In the genomic region with DNA sequence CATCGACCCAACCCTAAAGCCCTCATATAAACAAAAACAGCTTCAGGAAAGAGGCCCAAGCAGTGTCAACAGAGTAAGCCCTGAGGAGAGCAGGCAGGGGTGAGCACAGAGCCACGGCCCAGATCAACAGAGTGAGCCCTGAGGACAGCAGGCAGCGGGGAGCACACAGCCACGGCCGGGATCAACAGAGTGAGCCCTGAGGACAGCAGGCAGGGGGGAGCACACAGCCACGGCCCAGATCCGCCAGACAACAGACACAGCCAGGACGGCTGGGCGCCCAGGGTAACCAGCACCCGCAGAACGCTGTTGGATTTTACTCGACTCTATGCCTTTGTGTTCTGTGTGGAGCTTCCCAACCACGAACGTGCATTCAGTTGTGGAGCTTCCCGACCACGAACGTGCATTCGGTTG, we compare ENCODE assay signal across 17 cellular contexts. TPM values are rescaled to one million over a fixed set of nuclear protein-coding genes. Genes with fewer than 3 reads are reported as not detected.
DNase-seq lines count a peak whose midpoint lies in the region; ATAC-seq, FAIRE-seq and TF ChIP-seq lines count a peak whose summit lies in the region.
"Had no signal": no experiment of that assay in that cellular context is flagged by ENCODE, and none has a peak within 500 bp of the region (broad histone marks: within the 10 kb centered on the region; RNA-seq: fewer than 3 reads in every experiment).

No MANE protein-coding gene starts in this region.

- no peaks in the 10 kb centered on the region for H3K9me3 ChIP-seq in breast epithelium
- H3K9me3 ChIP-seq in mammary epithelial cell (replicated peaks; ENCODE audit: insufficient read depth, low read length): no peaks in the 10 kb centered on the region
- H3K9me3 ChIP-seq: tibial artery had no signal

- peak; percentile 52 for FAIRE-seq in bronchial epithelial cell (lab: Jason Lieb, UNC)
- FAIRE-seq: frontal cortex, GM12878 had no signal

- H3K27me3 ChIP-seq in breast epithelium (no peaks in the 10 kb centered on the region), mammary epithelial cell (ENCODE audit: insufficient read depth, low read length) (no peaks in the 10 kb centered on the region), bronchial epithelial cell (ENCODE audit: control insufficient read depth, insufficient read depth, low read length) (no peaks in the 10 kb centered on the region)
- H3K27me3 ChIP-seq: tibial artery had no signal

- no peak overlapping the region for H3K9ac ChIP-seq in mammary epithelial cell (ENCODE audit: insufficient read depth, low read length)

- TF ChIP-seq CTCF in breast epithelium (IDR thresholded peaks at IDR 0.05): no peak
- TF ChIP-seq CTCF in mammary epithelial cell (conservative IDR thresholded peaks at IDR 0.05 in 1 of 2, IDR thresholded peaks at IDR 0.05 in 1 of 2; ENCODE audit: extremely low read depth in 1 of 2, insufficient read depth in 1 of 2, low read depth in 1 of 2, low read length in 2 of 2): no peak
- no peak for TF ChIP-seq CTCF in bronchial epithelial cell (IDR thresholded peaks at IDR 0.05; ENCODE audit: insufficient read depth, low read length, severe bottlenecking)
- no peak for TF ChIP-seq CTCF in mesothelial cell of epicardium (IDR thresholded peaks at IDR 0.05; ENCODE audit: unreplicated experiment)
- no peak for TF ChIP-seq CTCF in GM10248 (IDR thresholded peaks at IDR 0.05; ENCODE audit: control extremely low read depth, extremely low read depth, low read depth, missing control alignments)

- H3K27ac Mint-ChIP-seq in mesothelial cell of epicardium: peak overlapping the region; percentile 45
- H3K27ac Mint-ChIP-seq: activated naive CD8-positive, alpha-beta T cell treated with anti-CD3 and anti-CD28 coated beads, Interleukin-2, amount 50 U/mL, for 24 hours had no signal

- H3K36me3 ChIP-seq in breast epithelium (no peaks in the 10 kb centered on the region), mammary epithelial cell (ENCODE audit: insufficient read depth, low read length) (no peaks in the 10 kb centered on the region), bronchial epithelial cell (ENCODE audit: control insufficient read depth, insufficient read depth, low read length) (no peaks in the 10 kb centered on the region)
- H3K36me3 ChIP-seq: tibial artery had no signal

- H3K4me3 Mint-ChIP-seq in mesothelial cell of epicardium: no peak overlapping the region
- H3K4me3 Mint-ChIP-seq: activated naive CD8-positive, alpha-beta T cell treated with anti-CD3 and anti-CD28 coated beads, Interleukin-2, amount 50 U/mL, for 24 hours; H9 had no signal

- in situ Hi-C loops in mammary epithelial cell (cut with MboI; ENCODE audit: low sequenced_read_pairs in 2 of 2): no loop called here

- POLR2A ChIA-PET in GM10248 (lab: Yijun Ruan, JAX): no interaction called here

- H3K27me3 Mint-ChIP-seq in mesothelial cell of epicardium (ENCODE audit: low read depth): no peaks in the 10 kb centered on the region
- H3K27me3 Mint-ChIP-seq: activated naive CD8-positive, alpha-beta T cell treated with anti-CD3 and anti-CD28 coated beads, Interleukin-2, amount 50 U/mL, for 24 hours; CD4-positive, alpha-beta memory T cell had no signal

- DNase-seq in breast epithelium (ENCODE audit: low spot score in 2 of 2) (no peak), mammary epithelial cell (no peak), bronchial epithelial cell (ENCODE audit: low read depth) (no peak), mesothelial cell of epicardium (ENCODE audit: low spot score in 2 of 2, unreplicated experiment in 2 of 2) (no peak), left colon (no peak), GM10248 (ENCODE audit: extremely low spot score) (no peak)
- DNase-seq: activated naive CD8-positive, alpha-beta T cell treated with anti-CD3 and anti-CD28 coated beads, Interleukin-2, amount 50 U/mL, for 24 hours; activated T-cell treated with anti-CD3 and anti-CD28 coated beads, Interleukin-2, amount 50 U/mL, for 48 hours; CD4-positive, alpha-beta memory T cell; H9; NK-92 treated with Interleukin-12 subunit alpha and Interleukin-12 subunit beta, amount 100 ng/mL, for 24 hours; SIG-M5; tibial artery had no signal

- ATAC-seq in left colon: no peak
- ATAC-seq in GM18907 (IDR thresholded peaks at IDR 0.05; ENCODE audit: unreplicated experiment): no peak
- ATAC-seq in activated CD4-positive, CD25-positive, alpha-beta regulatory T cell treated with anti-CD3 and anti-CD28 coated beads, Interleukin-2, amount 50 U/mL, for 24 hours: no peak
- ATAC-seq: activated naive CD8-positive, alpha-beta T cell treated with anti-CD3 and anti-CD28 coated beads, Interleukin-2, amount 50 U/mL, for 24 hours; GM12878 had no signal

- H3K4me1 ChIP-seq in breast epithelium (peaks cover 0 to 7% of the 10 kb centered on the region in 2 donors), mammary epithelial cell (ENCODE audit: insufficient read depth, low read length) (peaks cover 10% of the 10 kb centered on the region)

- peaks cover 51% of the 10 kb centered on the region for H3K4me1 Mint-ChIP-seq in mesothelial cell of epicardium
- H3K4me1 Mint-ChIP-seq: activated naive CD8-positive, alpha-beta T cell treated with anti-CD3 and anti-CD28 coated beads, Interleukin-2, amount 50 U/mL, for 24 hours had no signal

- dilution Hi-C loops in mammary epithelial cell (cut with HindIII; ENCODE audit: low sequenced_read_pairs): no loop called here

- H3K36me3 Mint-ChIP-seq in mesothelial cell of epicardium: peaks cover 2% of the 10 kb centered on the region
- H3K36me3 Mint-ChIP-seq: CD4-positive, alpha-beta memory T cell had no signal

- BruUV-seq in mammary epithelial cell (replicated peaks; lab: Mats Ljungman, UMichigan): no TSS peak

- no peak for TF ChIP-seq POLR2A in breast epithelium (IDR thresholded peaks at IDR 0.05)

- 98% methylated on average over 15 of the region's 18 CpGs for WGBS in mammary epithelial cell (ENCODE audit: low coverage, missing lambda C conversion rate)

- CTCF ChIA-PET in mammary epithelial cell (lab: Charles Lee; ENCODE audit: low non-redundant PET): interaction anchor here (0.6 kb wide), 1 partner anchor 13 kb away, joined by 8 read pairs; no protein-coding TSS in a partner anchor
- CTCF ChIA-PET in GM10248 (lab: Yijun Ruan, JAX): interaction anchor here (0.9 kb wide), 1 partner anchor 39 kb away, joined by 6 read pairs; no protein-coding TSS in a partner anchor

- H4K20me1 ChIP-seq in mammary epithelial cell (ENCODE audit: insufficient read depth, low read length): no peaks in the 10 kb centered on the region

- H3K4me3 ChIP-seq in breast epithelium: no peak overlapping the region
- H3K4me3 ChIP-seq in mammary epithelial cell (replicated peaks in 1 of 3; ENCODE audit: insufficient read depth in 1 of 3, low read depth in 2 of 3, low read length in 3 of 3): no peak overlapping the region
- no peak overlapping the region for H3K4me3 ChIP-seq in bronchial epithelial cell (ENCODE audit: low read depth, low read length)
- H3K4me3 ChIP-seq: GM12878, tibial artery had no signal

- H3K27ac ChIP-seq in breast epithelium (peak overlapping the region; percentile 66 to 70), mammary epithelial cell (ENCODE audit: insufficient read depth, low read depth, low read length) (no peak overlapping the region)
- H3K27ac ChIP-seq: tibial artery had no signal

- H3K4me2 ChIP-seq in mammary epithelial cell (ENCODE audit: insufficient read depth, low read depth, low read length): no peak overlapping the region

- H3K9me3 Mint-ChIP-seq in mesothelial cell of epicardium: no peaks in the 10 kb centered on the region
- H3K9me3 Mint-ChIP-seq: activated naive CD8-positive, alpha-beta T cell treated with anti-CD3 and anti-CD28 coated beads, Interleukin-2, amount 50 U/mL, for 24 hours; CD4-positive, alpha-beta memory T cell; H9 had no signal

- H2AFZ ChIP-seq in mammary epithelial cell (ENCODE audit: low read depth, low read length): no peak overlapping the region

- peaks cover 91% of the 10 kb centered on the region for H3K79me2 ChIP-seq in mammary epithelial cell (ENCODE audit: insufficient read depth, low read length)

- intact Hi-C loops in breast epithelium (cut with DNase I; ENCODE audit: low total_unique reads) (no loop called here), mammary epithelial cell (cut with micrococcal nuclease) (no loop called here), left colon (cut with DNase I, micrococcal nuclease) (no loop called here)

RNA-seq across cellular contexts. Expression of gene CCDC85C, which starts 15.0 kb away (rescaled TPM):
- total RNA-seq in breast epithelium (1 to 10 TPM; 1.3 to 8.3 (median 4.3) TPM), mammary epithelial cell (10 to 100 TPM in 1 of 2 donors, 1 to 10 TPM in 1; 8.3 to 32.6 TPM), bronchial epithelial cell (24.8 and 26.6 TPM in 2 replicates), mesothelial cell of epicardium (82.2 to 85.2 TPM (median 82.3 TPM) in 3 replicates), left colon (10 to 100 TPM; 66.3 to 68.1 TPM)
- 15.1 TPM for polyA plus RNA-seq in mammary epithelial cell
- 13.6 TPM for polyA minus RNA-seq in mammary epithelial cell

RNA-seq across cellular contexts. Expression of gene HHIPL1, which starts 55.9 kb away (rescaled TPM):
- total RNA-seq in breast epithelium (1 to 10 TPM; 1.3 to 4.6 (median 2.3) TPM), mammary epithelial cell (under 1 TPM; 0.38 to 0.83 TPM), bronchial epithelial cell (0.53 and 1.2 TPM in 2 replicates), mesothelial cell of epicardium (4.4 to 4.7 TPM (median 4.5 TPM) in 3 replicates), left colon (1 to 10 TPM in 1 of 2 donors, under 1 TPM in 1; 0.31 to 1.0 TPM)
- polyA plus RNA-seq in mammary epithelial cell: 0.06 TPM
- polyA minus RNA-seq in mammary epithelial cell: not detected
- total RNA-seq: GM12878 had no signal
- polyA plus RNA-seq: CD4-positive, alpha-beta memory T cell had no signal
